In the genomic region with DNA sequence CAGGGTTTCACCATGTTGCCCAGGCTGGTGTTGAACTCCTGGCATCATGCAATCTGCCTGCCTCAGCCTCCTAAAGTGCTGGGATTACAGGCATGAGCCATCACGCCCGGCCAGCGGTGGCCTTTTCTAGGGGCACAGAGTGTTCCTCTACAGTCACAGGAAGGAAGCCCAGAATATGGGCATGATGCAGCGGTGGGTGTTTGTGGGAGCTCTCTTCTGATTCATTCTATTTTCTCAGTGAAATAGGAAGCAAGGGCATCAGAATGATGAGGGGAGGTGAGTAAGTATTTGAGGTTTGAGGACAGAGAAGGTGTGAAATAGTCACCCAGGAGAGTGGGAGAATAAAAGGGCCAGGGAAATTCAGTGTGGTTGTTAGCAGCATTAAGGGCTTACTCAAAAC, we compare ENCODE assay signal across 12 cellular contexts.
DNase-seq lines count a peak whose midpoint lies in the region; ATAC-seq and TF ChIP-seq lines count a peak whose summit lies in the region.
"Had no signal": no experiment of that assay in that cellular context is flagged by ENCODE, and none has a peak within 500 bp of the region (broad histone marks: within the 10 kb centered on the region; RNA-seq: fewer than 3 reads in every experiment).

No MANE protein-coding gene starts in this region.

- peaks cover 0 to 13% of the 10 kb centered on the region in 2 donors for H3K4me1 Mint-ChIP-seq in natural killer cell treated with Interleukin-12 subunit alpha and Interleukin-12 subunit beta and Interleukin-15 and Interleukin-18, amount 100 ng/mL, for 72 hours (ENCODE audit: low read depth in 2 of 2)
- H3K4me1 Mint-ChIP-seq: neural progenitor cell had no signal

- peaks cover 4% of the 10 kb centered on the region for H3K9me3 Mint-ChIP-seq in natural killer cell treated with Interleukin-12 subunit alpha and Interleukin-12 subunit beta and Interleukin-15 and Interleukin-18, amount 100 ng/mL, for 72 hours

- peaks cover 6% of the 10 kb centered on the region for H3K36me3 Mint-ChIP-seq in natural killer cell treated with Interleukin-12 subunit alpha and Interleukin-12 subunit beta and Interleukin-15 and Interleukin-18, amount 100 ng/mL, for 72 hours
- H3K36me3 Mint-ChIP-seq: neural progenitor cell had no signal

- peak; percentile 99 for ATAC-seq in natural killer cell treated with Interleukin-12 subunit alpha and Interleukin-12 subunit beta and Interleukin-15 and Interleukin-18, amount 100 ng/mL, for 72 hours

- no peak for TF ChIP-seq CTCF in GM20000 (IDR thresholded peaks at IDR 0.05; ENCODE audit: extremely low read depth, missing control alignments)

- no peak overlapping the region for H3K4me3 Mint-ChIP-seq in natural killer cell treated with Interleukin-12 subunit alpha and Interleukin-12 subunit beta and Interleukin-15 and Interleukin-18, amount 100 ng/mL, for 72 hours
- H3K4me3 Mint-ChIP-seq: neural progenitor cell had no signal

- H3K27me3 Mint-ChIP-seq in natural killer cell treated with Interleukin-12 subunit alpha and Interleukin-12 subunit beta and Interleukin-15 and Interleukin-18, amount 100 ng/mL, for 72 hours = no peaks in the 10 kb centered on the region

- no peak overlapping the region for H3K27ac Mint-ChIP-seq in natural killer cell treated with Interleukin-12 subunit alpha and Interleukin-12 subunit beta and Interleukin-15 and Interleukin-18, amount 100 ng/mL, for 72 hours
- H3K27ac Mint-ChIP-seq: neural progenitor cell had no signal

- peak; percentile 68 to 77 for DNase-seq in activated CD4-positive, alpha-beta T cell treated with anti-CD3 and anti-CD28 coated beads, Interleukin-2, amount 50 U/mL, for 48 hours
- DNase-seq in activated gamma-delta T cell treated with anti-CD3 and anti-CD28 coated beads, Interleukin-2, amount 50 U/mL, for 16 hours (ENCODE audit: low read depth) = peak; percentile 51
- DNase-seq in natural killer cell treated with Interleukin-12 subunit alpha and Interleukin-12 subunit beta and Interleukin-15 and Interleukin-18, amount 100 ng/mL, for 72 hours (ENCODE audit: low spot score) = peak; percentile 83
- peak; percentile 30 to 46 for DNase-seq in stimulated activated CD8-positive, alpha-beta memory T cell treated with anti-CD3 and anti-CD28 coated beads, Interleukin-7, amount 100 ng/mL, for 4 hours (ENCODE audit: low read depth in 2 of 2)
- no peak for DNase-seq in OCI-M2 (lab: John Stamatoyannopoulos, UW; ENCODE audit: unreplicated experiment)
- no peak for DNase-seq in NCI-H2081 treated with DMSO at 0.1 percent for 48 hours (lab: John Stamatoyannopoulos, UW)
- no peak for DNase-seq in DMS53 (lab: John Stamatoyannopoulos, UW)
- no peak for DNase-seq in GM20000 (ENCODE audit: low spot score)
- DNase-seq: COR-L47, kidney glomerular epithelial cell, NCI-H1105 had no signal

Comparison
In these comparisons a context has a peak if more than half of its experiments do, and no peak if none do; other contexts are left out.
1. DNase-seq: peak in activated CD4-positive, alpha-beta T cell treated with anti-CD3 and anti-CD28 coated beads, Interleukin-2, amount 50 U/mL, for 48 hours (2 of 2), activated gamma-delta T cell treated with anti-CD3 and anti-CD28 coated beads, Interleukin-2, amount 50 U/mL, for 16 hours (single experiment), natural killer cell treated with Interleukin-12 subunit alpha and Interleukin-12 subunit beta and Interleukin-15 and Interleukin-18, amount 100 ng/mL, for 72 hours (single experiment) and stimulated activated CD8-positive, alpha-beta memory T cell treated with anti-CD3 and anti-CD28 coated beads, Interleukin-7, amount 100 ng/mL, for 4 hours (2 of 2); none in OCI-M2 (single experiment), NCI-H2081 treated with DMSO at 0.1 percent for 48 hours (single experiment), DMS53 (single experiment) and GM20000 (single experiment).